12 cellular contexts compared by ENCODE assay signal in genomic region chr6:36754582-36755434, GRCh38. TPM values are rescaled to one million over a fixed set of nuclear protein-coding genes. Genes with fewer than 3 reads are reported as not detected.
A peak's percentile ranks its signal among the peaks of the same experiment; 100 is the strongest.
DNase-seq lines count a peak whose midpoint lies in the region; ATAC-seq and TF ChIP-seq lines count a peak whose summit lies in the region.
"Had no signal": no experiment of that assay in that cellular context is flagged by ENCODE, and none has a peak within 500 bp of the region (broad histone marks: within the 10 kb centered on the region; RNA-seq: fewer than 3 reads in every experiment).

No MANE protein-coding gene starts in this region.

- POLR2A ChIA-PET in T-cell (lab: Charles Lee) = interaction anchor here (0.6 to 1.0 kb wide), 2 partner anchors 74 to 160 kb away, joined by 3 to 7 read pairs; no protein-coding TSS in a partner anchor

- intact Hi-C loops in CD14-positive monocyte (cut with micrococcal nuclease) = loop anchor here (2.0 to 5.0 kb wide), 3 partner anchors 20 to 133 kb away; no protein-coding TSS in a partner anchor
- intact Hi-C loops in esophagus squamous epithelium (cut with DNase I) = loop anchor here (10.0 kb wide), 1 partner anchor 140 kb away; no protein-coding TSS in a partner anchor

- no peaks in the 10 kb centered on the region for H3K9me3 ChIP-seq in esophagus squamous epithelium

- H3K4me1 Mint-ChIP-seq in CD14-positive monocyte (peaks cover 80% of the 10 kb centered on the region), T-cell (peaks cover 32 to 74% (median 54%) of the 10 kb centered on the region in 3 donors)

- peak overlapping the region; percentile 36 to 91 (median 79) for H3K27ac ChIP-seq in esophagus squamous epithelium
- H3K27ac ChIP-seq: cardiac muscle cell had no signal

- H3K9me3 Mint-ChIP-seq in CD14-positive monocyte (peaks cover 4 to 10% (median 7%) of the 10 kb centered on the region in 7 donors), T-cell (peaks cover 0 to 4% (median 0%) of the 10 kb centered on the region in 3 donors)
- H3K9me3 Mint-ChIP-seq: activated T-cell treated with anti-CD3 and anti-CD28 coated beads, Interleukin-2, amount 50 U/mL, for 4 hours had no signal

- peak overlapping the region in 1 of 2 donors; percentile 35 for H3K4me3 Mint-ChIP-seq in CD14-positive monocyte
- H3K4me3 Mint-ChIP-seq in T-cell = peak overlapping the region in 1 of 3 donors; percentile 71
- H3K4me3 Mint-ChIP-seq: mesothelial cell of epicardium had no signal

- ATAC-seq in T-cell (replicated peaks in 1 of 4) (no peak), GM19351 (IDR thresholded peaks at IDR 0.05; ENCODE audit: unreplicated experiment) (no peak)

- peaks cover 9 to 12% of the 10 kb centered on the region in 2 donors for H3K36me3 Mint-ChIP-seq in CD14-positive monocyte
- H3K36me3 Mint-ChIP-seq in T-cell = no peaks in the 10 kb centered on the region
- H3K36me3 Mint-ChIP-seq: mesothelial cell of epicardium had no signal

- DNase-seq in CD14-positive monocyte (ENCODE audit: low spot score) (no peak), GM06990 (ENCODE audit: extremely low read depth, insufficient read length) (no peak), T-cell (no peak), esophagus squamous epithelium (lab: John Stamatoyannopoulos, UW) (no peak), NCI-H2227 (lab: John Stamatoyannopoulos, UW; ENCODE audit: unreplicated experiment) (no peak), SKM-1 treated with dmso at 0.1 percent for 144 hours (lab: John Stamatoyannopoulos, UW; ENCODE audit: unreplicated experiment) (no peak)
- DNase-seq: NCI-H2171 treated with DMSO at 0.1 percent for 48 hours had no signal

- TF ChIP-seq POLR2A in esophagus squamous epithelium (IDR thresholded peaks at IDR 0.05) = no peak

- WGBS in esophagus squamous epithelium, 2 donors = 86 to 92% methylated on average over 9 of the region's 9 CpGs

- no peaks in the 10 kb centered on the region for H3K27me3 ChIP-seq in GM06990 (replicated peaks; ENCODE audit: control insufficient read depth, insufficient read depth, low read length)
- H3K27me3 ChIP-seq in esophagus squamous epithelium = no peaks in the 10 kb centered on the region
- H3K27me3 ChIP-seq: cardiac muscle cell, stomach had no signal

- peaks cover 0 to 3% (median 2%) of the 10 kb centered on the region in 3 donors for H3K27me3 Mint-ChIP-seq in CD14-positive monocyte (ENCODE audit: low read depth in 3 of 3)
- H3K27me3 Mint-ChIP-seq in T-cell = no peaks in the 10 kb centered on the region

- H3K36me3 ChIP-seq in GM06990 (ENCODE audit: control insufficient read depth, insufficient read depth, low read length) (peaks cover 26% of the 10 kb centered on the region), esophagus squamous epithelium (no peaks in the 10 kb centered on the region)
- H3K36me3 ChIP-seq: cardiac muscle cell, stomach had no signal

- H3K4me1 ChIP-seq in esophagus squamous epithelium = peaks cover 52 to 94% (median 62%) of the 10 kb centered on the region in 3 donors

- CTCF ChIA-PET in T-cell (lab: Charles Lee) = interaction anchor here (0.5 to 2.0 kb wide), 8 partner anchors 9 to 206 kb away, joined by 3 to 11 read pairs (median 4); no protein-coding TSS in a partner anchor

- H3K4me3 ChIP-seq in GM06990 (replicated peaks; ENCODE audit: low read depth, low read length) (peak overlapping the region; percentile 78), esophagus squamous epithelium (no peak overlapping the region)
- H3K4me3 ChIP-seq: cardiac muscle cell, stomach had no signal

- TF ChIP-seq CTCF in CD14-positive monocyte (IDR thresholded peaks at IDR 0.05) (no peak), GM06990 (IDR thresholded peaks at IDR 0.05; ENCODE audit: insufficient read depth, low read length, poor library complexity, severe bottlenecking) (no peak), esophagus squamous epithelium (IDR thresholded peaks at IDR 0.05) (no peak)

- H3K27ac Mint-ChIP-seq in CD14-positive monocyte (peak overlapping the region; percentile 97 to 100 (median 98)), T-cell (peak overlapping the region; percentile 86 to 97)
- H3K27ac Mint-ChIP-seq: mesothelial cell of epicardium had no signal

RNA-seq across cellular contexts. Expression of gene RAB44, which starts 57.2 kb away (rescaled TPM):
- 1 to 10 TPM; 1.5 to 1.9 TPM for polyA plus RNA-seq in CD14-positive monocyte
- under 1 TPM in 4 of 5 donors, not detected in 1; 0.06 to 0.35 (median 0.09) TPM for total RNA-seq in T-cell
- under 1 TPM in 3 of 4 donors, not detected in 1; 0.11 to 0.76 (median 0.18) TPM for total RNA-seq in esophagus squamous epithelium
- total RNA-seq: cardiac muscle cell had no signal
- polyA plus RNA-seq: cardiac muscle cell had no signal
